In the genomic region with DNA sequence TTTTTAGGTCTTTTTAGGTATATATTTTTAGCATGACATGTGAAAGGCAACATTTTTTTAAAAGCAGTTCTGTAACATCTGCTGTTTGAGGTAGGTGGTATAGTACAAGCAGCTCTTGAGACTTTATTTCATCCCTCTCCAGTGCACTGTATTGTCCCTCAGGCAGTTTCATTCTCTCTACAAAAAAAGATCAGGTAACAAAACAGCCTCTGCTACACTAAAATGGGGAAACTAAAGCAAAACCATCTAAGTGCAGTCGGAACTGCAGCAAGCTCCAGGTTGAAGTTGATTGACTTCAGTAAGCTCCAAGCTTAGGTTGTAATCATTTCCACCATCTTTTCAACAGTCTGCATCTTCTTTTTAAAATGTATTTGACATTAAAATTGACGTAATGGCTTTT, we compare ENCODE assay signal across 12 cellular contexts.
DNase-seq lines count a peak whose midpoint lies in the region; ATAC-seq and TF ChIP-seq lines count a peak whose summit lies in the region.
"Had no signal": no experiment of that assay in that cellular context is flagged by ENCODE, and none has a peak within 500 bp of the region (broad histone marks: within the 10 kb centered on the region; RNA-seq: fewer than 3 reads in every experiment).

No MANE protein-coding gene starts in this region.

- H3K27me3 ChIP-seq in MM.1S (replicated peaks; ENCODE audit: insufficient read depth, low read length) (no peaks in the 10 kb centered on the region), SK-N-SH (ENCODE audit: insufficient read depth) (no peaks in the 10 kb centered on the region), ovary (no peaks in the 10 kb centered on the region)
- H3K27me3 ChIP-seq: BLaER1 treated with 17β-estradiol and CSF1 and Interleukin-3, amounts not matched to agents 10 nM and 100 nM; body of pancreas had no signal

- H3K79me2 ChIP-seq in MM.1S (ENCODE audit: low read length): no peaks in the 10 kb centered on the region
- no peaks in the 10 kb centered on the region for H3K79me2 ChIP-seq in SK-N-SH (ENCODE audit: insufficient read depth)

- H2AFZ ChIP-seq in MM.1S (ENCODE audit: low read length): peak overlapping the region; percentile 39; the same call in 1 of the 2 replicates
- H2AFZ ChIP-seq in SK-N-SH (ENCODE audit: low read depth): no peak overlapping the region

- ATAC-seq in GM18508 (IDR thresholded peaks at IDR 0.05; ENCODE audit: insufficient read depth, unreplicated experiment): peak; percentile 30
- ATAC-seq in GM21360 (IDR thresholded peaks at IDR 0.05; ENCODE audit: unreplicated experiment): peak; percentile 85
- peak; percentile 68 for ATAC-seq in HG02943 (IDR thresholded peaks at IDR 0.05; ENCODE audit: low read depth, unreplicated experiment)
- ATAC-seq: body of pancreas had no signal

- 72% methylated on average over 2 of the region's 2 CpGs for WGBS in SK-N-SH (ENCODE audit: low lambda C conversion rate)
- 84 to 91% (median 87%) methylated on average over 2 of the region's 2 CpGs for WGBS in ovary, 3 donors

- peak overlapping the region; percentile 16; the same call in 1 of the 2 replicates for H3K9ac ChIP-seq in MM.1S (ENCODE audit: low read length)
- H3K9ac ChIP-seq in SK-N-SH: no peak overlapping the region
- H3K9ac ChIP-seq: BLaER1 treated with 17β-estradiol and CSF1 and Interleukin-3, amounts not matched to agents 10 nM and 100 nM had no signal

- DNase-seq in MM.1S (peak; percentile 76), SK-N-SH (no peak), RWPE1 (ENCODE audit: low spot score) (no peak), ovary (no peak), COLO829 (ENCODE audit: low spot score) (no peak)
- DNase-seq: body of pancreas, NCI-H1105 had no signal

- no peak for TF ChIP-seq RAD21 in SK-N-SH (IDR thresholded peaks at IDR 0.05; ENCODE audit: low read length)

- no peak for TF ChIP-seq CTCF in MM.1S (IDR thresholded peaks at IDR 0.05; ENCODE audit: low read length)
- TF ChIP-seq CTCF in SK-N-SH (IDR thresholded peaks at IDR 0.05): no peak
- no peak for TF ChIP-seq CTCF in RWPE1 (conservative IDR thresholded peaks at IDR 0.05; ENCODE audit: low read depth)
- no peak for TF ChIP-seq CTCF in ovary (IDR thresholded peaks at IDR 0.05)

- TF ChIP-seq EP300 in SK-N-SH (IDR thresholded peaks at IDR 0.05; ENCODE audit: borderline replicate concordance in 1 of 2, low read depth in 1 of 2, low read length in 1 of 2): no peak
- TF ChIP-seq EP300 in ovary (IDR thresholded peaks at IDR 0.05): no peak

- H3K4me1 ChIP-seq in MM.1S (ENCODE audit: low read length) (peaks cover 31% of the 10 kb centered on the region), SK-N-SH (ENCODE audit: control insufficient read depth in 1 of 2, insufficient read depth in 2 of 2, low read depth in 1 of 2, low read length in 1 of 2) (peaks cover 0 to 6% of the 10 kb centered on the region in 2 experiments; a peak in 1 of 4 replicates), ovary (ENCODE audit: insufficient read depth) (no peaks in the 10 kb centered on the region)
- H3K4me1 ChIP-seq: body of pancreas had no signal

- H3F3A ChIP-seq in MM.1S (ENCODE audit: insufficient read depth, low read length): peaks cover 20% of the 10 kb centered on the region
- no peaks in the 10 kb centered on the region for H3F3A ChIP-seq in SK-N-SH (replicated peaks; ENCODE audit: insufficient read depth)

- no peaks in the 10 kb centered on the region for H3K9me3 ChIP-seq in MM.1S (replicated peaks; ENCODE audit: insufficient read depth, low read length)
- H3K9me3 ChIP-seq in SK-N-SH: no peaks in the 10 kb centered on the region
- no peaks in the 10 kb centered on the region for H3K9me3 ChIP-seq in ovary
- H3K9me3 ChIP-seq: body of pancreas had no signal

- CTCF ChIA-PET in SK-N-SH (lab: Yijun Ruan, JAX) (interaction anchor here (0.6 kb wide), 1 partner anchor 19 kb away, joined by 3 read pairs; no protein-coding TSS in a partner anchor), RWPE1 (lab: Yijun Ruan, JAX) (interaction anchor here (0.5 to 0.7 kb wide), 4 partner anchors 9 to 1734 kb away, joined by 3 read pairs; no protein-coding TSS in a partner anchor)

- H3K4me3 ChIP-seq in MM.1S (ENCODE audit: low read length) (peak overlapping the region; percentile 23), SK-N-SH (ENCODE audit: low read depth in 2 of 2, low read length in 1 of 2) (no peak overlapping the region), ovary (no peak overlapping the region)
- H3K4me3 ChIP-seq: BLaER1 treated with 17β-estradiol and CSF1 and Interleukin-3, amounts not matched to agents 10 nM and 100 nM; body of pancreas had no signal

- H3K4me2 ChIP-seq in MM.1S (ENCODE audit: low read depth, low read length) (peak overlapping the region; percentile 68), SK-N-SH (no peak overlapping the region)

- TF ChIP-seq POLR2A in ovary (IDR thresholded peaks at IDR 0.05): no peak

- POLR2A ChIA-PET in SK-N-SH (lab: Yijun Ruan, JAX): no interaction called here
- POLR2A ChIA-PET in RWPE1 (lab: Yijun Ruan, JAX; ENCODE audit: low non-redundant PET): no interaction called here

- intact Hi-C loops in ovary (cut with DNase I): no loop called here

- H3K9me2 ChIP-seq in MM.1S (replicated peaks; ENCODE audit: insufficient read depth, low read length) (no peaks in the 10 kb centered on the region), SK-N-SH (no peaks in the 10 kb centered on the region)

- H3K27ac ChIP-seq in MM.1S (ENCODE audit: low read length): peak overlapping the region; percentile 68; the same call in 1 of the 2 replicates
- no peak overlapping the region for H3K27ac ChIP-seq in SK-N-SH (ENCODE audit: low read depth in 2 of 2, low read length in 1 of 2)
- no peak overlapping the region for H3K27ac ChIP-seq in RWPE1
- no peak overlapping the region for H3K27ac ChIP-seq in ovary
- H3K27ac ChIP-seq: BLaER1 treated with 17β-estradiol and CSF1 and Interleukin-3, amounts not matched to agents 10 nM and 100 nM; body of pancreas; HL-60 had no signal

- no peaks in the 10 kb centered on the region for H3K36me3 ChIP-seq in MM.1S (replicated peaks; ENCODE audit: insufficient read depth, low read length)
- H3K36me3 ChIP-seq in SK-N-SH (replicated peaks in 1 of 2; ENCODE audit: control insufficient read depth in 1 of 2, insufficient read depth in 2 of 2, low read length in 1 of 2): no peaks in the 10 kb centered on the region
- no peaks in the 10 kb centered on the region for H3K36me3 ChIP-seq in ovary

- H4K20me1 ChIP-seq in MM.1S (ENCODE audit: insufficient read depth, low read length): no peaks in the 10 kb centered on the region
- no peaks in the 10 kb centered on the region for H4K20me1 ChIP-seq in SK-N-SH (ENCODE audit: insufficient read depth)
- H4K20me1 ChIP-seq: BLaER1 treated with 17β-estradiol and CSF1 and Interleukin-3, amounts not matched to agents 10 nM and 100 nM had no signal

TF ChIP-seq in SK-N-SH, 30 proteins besides CTCF, POLR2A, EP300 and RAD21:
- no peak for TF ChIP-seq FOSL2 (IDR thresholded peaks at IDR 0.05; ENCODE audit: borderline replicate concordance, low read depth)
- no peak for TF ChIP-seq NFIC (IDR thresholded peaks at IDR 0.05; ENCODE audit: borderline replicate concordance)
- no peak for TF ChIP-seq JUND (IDR thresholded peaks at IDR 0.05)
- no peak for TF ChIP-seq GATA2 (CRISPR knock-in tag; IDR thresholded peaks at IDR 0.05)
- no peak for TF ChIP-seq MXI1 (IDR thresholded peaks at IDR 0.05; ENCODE audit: low read depth, low read length)
- no peak for TF ChIP-seq POLR2AphosphoS5 (IDR thresholded peaks at IDR 0.05; ENCODE audit: low read depth, low read length)
- no peak for TF ChIP-seq TAF1 (IDR thresholded peaks at IDR 0.05; ENCODE audit: borderline replicate concordance, low read depth, low read length)
- TF ChIP-seq RXRA (IDR thresholded peaks at IDR 0.05; ENCODE audit: borderline replicate concordance, low read depth): no peak
- TF ChIP-seq SIN3A (IDR thresholded peaks at IDR 0.05; ENCODE audit: borderline replicate concordance, low read depth, low read length): no peak
- TF ChIP-seq RFX5 (IDR thresholded peaks at IDR 0.05; ENCODE audit: low read length): no peak

Comparison
In these comparisons a context has a peak if more than half of its experiments do, and no peak if none do; other contexts are left out.
1. ATAC-seq: peak in every context shown above with its lines; median percentile 85 in GM21360; 68 in HG02943; 30 in GM18508.